13 cellular contexts compared by ENCODE assay signal in genomic region chr20:17587831-17588230, GRCh38. TPM values are rescaled to one million over a fixed set of nuclear protein-coding genes. Genes with fewer than 3 reads are reported as not detected.
DNase-seq lines count a peak whose midpoint lies in the region; ATAC-seq and TF ChIP-seq lines count a peak whose summit lies in the region.
"Had no signal": no experiment of that assay in that cellular context is flagged by ENCODE, and none has a peak within 500 bp of the region (broad histone marks: within the 10 kb centered on the region; RNA-seq: fewer than 3 reads in every experiment).

No MANE protein-coding gene starts in this region.

- TF ChIP-seq POLR2A in vagina (IDR thresholded peaks at IDR 0.05) = no peak

- H3K9me3 Mint-ChIP-seq in effector memory CD8-positive, alpha-beta T cell = no peaks in the 10 kb centered on the region
- H3K9me3 Mint-ChIP-seq: CD8-positive, alpha-beta T cell had no signal

- H3K4me1 ChIP-seq in rectal smooth muscle tissue (ENCODE audit: control insufficient read depth, insufficient read depth, low read length) = peaks cover 39% of the 10 kb centered on the region
- peaks cover 72% of the 10 kb centered on the region for H3K4me1 ChIP-seq in vagina

- intact Hi-C loops in Right ventricle myocardium superior (cut with DNase I) = no loop called here
- intact Hi-C loops in left cardiac atrium (cut with DNase I) = no loop called here
- intact Hi-C loops in vagina (cut with DNase I) = no loop called here

- no peak overlapping the region for H3K9ac ChIP-seq in rectal smooth muscle tissue (ENCODE audit: low read length)

- no peak overlapping the region for H3K4me3 Mint-ChIP-seq in effector memory CD8-positive, alpha-beta T cell
- H3K4me3 Mint-ChIP-seq: CD8-positive, alpha-beta T cell had no signal

- H3K4me3 ChIP-seq in rectal smooth muscle tissue (ENCODE audit: low read length) (no peak overlapping the region), vagina (no peak overlapping the region)

- peak overlapping the region; percentile 2 to 55 for H3K27ac Mint-ChIP-seq in effector memory CD8-positive, alpha-beta T cell
- H3K27ac Mint-ChIP-seq: CD8-positive, alpha-beta T cell had no signal

- DNase-seq in Right ventricle myocardium superior = no peak
- DNase-seq in left cardiac atrium = no peak
- DNase-seq in effector memory CD8-positive, alpha-beta T cell = no peak
- no peak for DNase-seq in vagina (ENCODE audit: extremely low spot score in 2 of 2)
- no peak for DNase-seq in NCI-H2171 (lab: John Stamatoyannopoulos, UW)
- DNase-seq in amniotic stem cell (lab: John Stamatoyannopoulos, UW) = no peak
- DNase-seq in NCI-H345 treated with DMSO at 0.1 percent for 48 hours (lab: John Stamatoyannopoulos, UW; ENCODE audit: unreplicated experiment) = no peak
- DNase-seq: 8988T; CD8-positive, alpha-beta T cell; NCI-H187 treated with DMSO at 0.1 percent for 48 hours; NCI-H82; PC-3 had no signal

- H3K36me3 Mint-ChIP-seq in effector memory CD8-positive, alpha-beta T cell (ENCODE audit: insufficient read depth) = peaks cover 16% of the 10 kb centered on the region

- no peaks in the 10 kb centered on the region for H3K9me3 ChIP-seq in vagina

- H3K27me3 ChIP-seq in rectal smooth muscle tissue (ENCODE audit: control insufficient read depth, insufficient read depth, low read length) (no peaks in the 10 kb centered on the region), vagina (no peaks in the 10 kb centered on the region)

- peak overlapping the region; percentile 70 for H3K27ac ChIP-seq in rectal smooth muscle tissue (ENCODE audit: low read depth, low read length)
- peak overlapping the region; percentile 13 for H3K27ac ChIP-seq in vagina

- ATAC-seq in Right ventricle myocardium superior (ENCODE audit: poor library complexity) = peak; percentile 23
- no peak for ATAC-seq in left cardiac atrium
- no peak for ATAC-seq in effector memory CD8-positive, alpha-beta T cell (replicated peaks)
- ATAC-seq: CD8-positive, alpha-beta T cell; PC-3 had no signal

- peaks cover 12 to 16% of the 10 kb centered on the region in 2 donors for H3K4me1 Mint-ChIP-seq in effector memory CD8-positive, alpha-beta T cell (ENCODE audit: low read depth in 2 of 2)

- H3K36me3 ChIP-seq in rectal smooth muscle tissue (ENCODE audit: control insufficient read depth, insufficient read depth, low read length) = no peaks in the 10 kb centered on the region
- no peaks in the 10 kb centered on the region for H3K36me3 ChIP-seq in vagina

- no peak for TF ChIP-seq CTCF in vagina (IDR thresholded peaks at IDR 0.05)

- H3K27me3 Mint-ChIP-seq in effector memory CD8-positive, alpha-beta T cell = no peaks in the 10 kb centered on the region

RNA-seq across cellular contexts. Expression of gene DSTN, which starts 18.0 kb away (rescaled TPM):
- 860 TPM for total RNA-seq in Right ventricle myocardium superior
- 100 to 1,000 TPM; 547 to 572 TPM for total RNA-seq in left cardiac atrium
- 326 TPM for total RNA-seq in vagina

RNA-seq across cellular contexts. Expression of gene BFSP1, which starts 56.7 kb away (rescaled TPM):
- total RNA-seq in Right ventricle myocardium superior (0.73 TPM), left cardiac atrium (under 1 TPM; 0.41 to 0.68 TPM), vagina (0.49 TPM)
